In genomic region chr16:4617880-4618279, GRCh38 we compare ENCODE assay signal across 1 cellular context.
TF ChIP-seq lines count a peak whose summit lies in the region.

No MANE protein-coding gene starts in this region.

TF ChIP-seq in GM23338, 12 proteins besides CTCF, POLR2A, EP300 and RAD21 (continued from another document):
- TF ChIP-seq ZNF462 (CRISPR knock-in tag; IDR thresholded peaks at IDR 0.05) (no peak), CREB1 (CRISPR knock-in tag; IDR thresholded peaks at IDR 0.05; ENCODE audit: low read depth) (no peak), NANOG (IDR thresholded peaks at IDR 0.05; ENCODE audit: borderline replicate concordance) (no peak), STAT1 (IDR thresholded peaks at IDR 0.05; ENCODE audit: unreplicated experiment) (no peak), POLR2AphosphoS5 (IDR thresholded peaks at IDR 0.05; ENCODE audit: low read depth) (no peak), ETS1 (IDR thresholded peaks at IDR 0.05) (no peak), ZNF331 (CRISPR knock-in tag; IDR thresholded peaks at IDR 0.05; ENCODE audit: low read depth) (no peak), EZH2 (IDR thresholded peaks at IDR 0.05; ENCODE audit: low read depth, unreplicated experiment) (no peak)
TF ChIP-seq in GM23338: peak in this region for 0.
